In genomic region chr1:59151860-59152259, GRCh38 we compare ENCODE assay signal across 12 cellular contexts.
DNase-seq lines count a peak whose midpoint lies in the region; ATAC-seq and TF ChIP-seq lines count a peak whose summit lies in the region.
"Had no signal": no experiment of that assay in that cellular context is flagged by ENCODE, and none has a peak within 500 bp of the region (broad histone marks: within the 10 kb centered on the region; RNA-seq: fewer than 3 reads in every experiment).

No MANE protein-coding gene starts in this region.

- H3K27me3 ChIP-seq in right atrium auricular region = no peaks in the 10 kb centered on the region
- H3K27me3 ChIP-seq in neuronal stem cell (ENCODE audit: control insufficient read depth in 3 of 3, insufficient read depth in 3 of 3, low read depth in 1 of 3, low read length in 3 of 3) = no peaks in the 10 kb centered on the region

- H2BK120ac ChIP-seq in neuronal stem cell (ENCODE audit: low read depth, low read length) = no peak overlapping the region

- DNase-seq in right atrium auricular region (ENCODE audit: low spot score) (no peak), Right ventricle myocardium inferior (ENCODE audit: missing footprints) (no peak), epithelial cell of prostate (ENCODE audit: low read depth, low spot score) (no peak), neuronal stem cell (ENCODE audit: low spot score) (no peak), NCI-H1092 (lab: John Stamatoyannopoulos, UW) (no peak), SIG-M5 treated with dmso at 0.1 percent for 504 hours (lab: John Stamatoyannopoulos, UW; ENCODE audit: unreplicated experiment) (no peak)
- DNase-seq in stimulated activated CD4-positive, alpha-beta T cell treated with anti-CD3 and anti-CD28 coated beads, Interleukin-15, amount 100 ng/mL, for 24 hours = no peak
- DNase-seq: DMS79 treated with DMSO at 0.1 percent for 48 hours, WERI-Rb-1 had no signal

- H3K4ac ChIP-seq in neuronal stem cell (ENCODE audit: low read length) = no peak overlapping the region

- H4K8ac ChIP-seq in neuronal stem cell (ENCODE audit: low read depth, low read length) = no peak overlapping the region

- H3K4me2 ChIP-seq in neuronal stem cell (ENCODE audit: insufficient read depth, low read length, poor library complexity, severe bottlenecking) = no peak overlapping the region
- H3K4me2 ChIP-seq: neural progenitor cell had no signal

- H3K18ac ChIP-seq in neuronal stem cell (ENCODE audit: low read length) = no peak overlapping the region

- H3K23ac ChIP-seq in neuronal stem cell (ENCODE audit: low read depth, low read length, poor library complexity) = no peak overlapping the region

- H3K14ac ChIP-seq in neuronal stem cell (ENCODE audit: low read length) = no peak overlapping the region

- ATAC-seq in Right ventricle myocardium inferior = no peak
- no peak for ATAC-seq in activated CD4-positive, CD25-positive, alpha-beta regulatory T cell treated with anti-CD3 and anti-CD28 coated beads, Interleukin-2, amount 50 U/mL, for 24 hours
- ATAC-seq: K562 had no signal

- H2BK15ac ChIP-seq in neuronal stem cell (ENCODE audit: low read length) = no peak overlapping the region

- no peak overlapping the region for H4K91ac ChIP-seq in neuronal stem cell (ENCODE audit: low read depth, low read length, poor library complexity)

- H2BK12ac ChIP-seq in neuronal stem cell (ENCODE audit: low read length) = no peak overlapping the region

- no peaks in the 10 kb centered on the region for H3K79me1 ChIP-seq in neuronal stem cell (ENCODE audit: low read depth, low read length)

- no peaks in the 10 kb centered on the region for H3K9me3 ChIP-seq in right atrium auricular region
- no peaks in the 10 kb centered on the region for H3K9me3 ChIP-seq in neuronal stem cell (replicated peaks in 1 of 2; ENCODE audit: control insufficient read depth in 2 of 2, insufficient read depth in 1 of 2, low read depth in 1 of 2, low read length in 2 of 2)

- peak overlapping the region; percentile 80 for H2AFZ ChIP-seq in neuronal stem cell (ENCODE audit: low read length)

- intact Hi-C loops in Right ventricle myocardium inferior (cut with DNase I) = loop anchor here (1.0 to 10.0 kb wide), 4 partner anchors 45 to 550 kb away; partner anchors contain the start of gene JUN

- H3K9ac ChIP-seq in neuronal stem cell (ENCODE audit: low read depth, low read length, poor library complexity) = no peak overlapping the region
- H3K9ac ChIP-seq: neural progenitor cell had no signal

- H3K4me3 ChIP-seq in right atrium auricular region (no peak overlapping the region), neuronal stem cell (ENCODE audit: low read length in 2 of 2) (no peak overlapping the region)
- H3K4me3 ChIP-seq: K562, neural progenitor cell had no signal

- no CpG with 5 or more reads among the region's 1 CpG for WGBS in neuronal stem cell (ENCODE audit: extremely low coverage in 2 of 2, insufficient read length in 2 of 2, insufficient replicate concordance in 1 of 2), 2 donors

- H3K36me3 ChIP-seq in right atrium auricular region = no peaks in the 10 kb centered on the region
- H3K36me3 ChIP-seq in neuronal stem cell (replicated peaks in 1 of 2; ENCODE audit: control insufficient read depth in 2 of 2, insufficient read depth in 2 of 2, low read length in 2 of 2) = no peaks in the 10 kb centered on the region
- H3K36me3 ChIP-seq: neural progenitor cell, WERI-Rb-1 had no signal

- no peak overlapping the region for H2AK5ac ChIP-seq in neuronal stem cell (ENCODE audit: low read depth, low read length)

- H3K4me1 ChIP-seq in right atrium auricular region (peaks cover 0 to 27% of the 10 kb centered on the region in 2 donors), neuronal stem cell (ENCODE audit: control insufficient read depth in 2 of 2, insufficient read depth in 1 of 2, low read depth in 1 of 2, low read length in 2 of 2) (peaks cover 15 to 21% of the 10 kb centered on the region in 2 donors)

- no peak for TF ChIP-seq CTCF in right atrium auricular region (IDR thresholded peaks at IDR 0.05)

- H2BK5ac ChIP-seq in neuronal stem cell (ENCODE audit: low read length) = no peak overlapping the region

- H3K27ac ChIP-seq in right atrium auricular region (peak overlapping the region; percentile 78 to 87), epithelial cell of prostate (peak overlapping the region; percentile 35), neuronal stem cell (replicated peaks; ENCODE audit: low read length) (no peak overlapping the region)
- H3K27ac ChIP-seq: neural progenitor cell, WERI-Rb-1 had no signal
